In the genomic region with DNA sequence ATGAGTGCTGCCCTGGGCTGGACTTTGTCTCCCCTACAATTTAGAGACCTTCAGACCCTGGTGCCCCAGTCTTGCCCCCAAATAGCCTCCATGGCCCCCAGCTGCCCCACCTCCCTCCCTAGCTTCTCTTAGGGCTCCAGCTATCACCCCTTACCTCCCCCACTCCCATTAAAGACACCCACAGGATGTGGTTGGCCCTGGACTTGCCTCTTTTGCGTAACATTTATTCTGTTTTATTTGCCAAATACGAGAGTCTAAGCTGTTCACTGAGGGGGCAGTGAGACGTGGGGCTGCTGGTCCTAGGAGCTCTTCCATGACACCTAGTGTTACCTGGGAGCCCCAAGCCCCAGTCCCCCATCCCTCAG, we compare ENCODE assay signal across 8 cellular contexts. TPM values are rescaled to one million over a fixed set of nuclear protein-coding genes. Genes with fewer than 3 reads are reported as not detected.
DNase-seq lines count a peak whose midpoint lies in the region; ATAC-seq and TF ChIP-seq lines count a peak whose summit lies in the region.

No MANE protein-coding gene starts in this region.

- intact Hi-C loops in CD4-positive, alpha-beta memory T cell (cut with micrococcal nuclease): loop anchor here (1.0 to 5.0 kb wide), 5 partner anchors 8 to 1513 kb away; a partner anchor contains a TSS
- intact Hi-C loops in adrenal gland (cut with DNase I): no loop called here

- peak overlapping the region; percentile 96 for H3K27ac ChIP-seq in CD4-positive, alpha-beta memory T cell (ENCODE audit: low read depth, low read length)
- H3K27ac ChIP-seq in adrenal gland: peak overlapping the region; percentile 72 to 98 (median 90)

- WGBS in adrenal gland, 4 donors: 17 to 31% (median 22%) methylated on average over 3 of the region's 3 CpGs

- DNase-seq in CD4-positive, alpha-beta memory T cell: peak; percentile 61 to 74 (median 69)
- DNase-seq in MV-4-11 (lab: John Stamatoyannopoulos, UW) (peak; percentile 71), adrenal gland (peak in 1 of 7 donors; percentile 51), mesenteric fat pad (ENCODE audit: low spot score) (peak; percentile 65), NCI-H1105 treated with DMSO at 0.1 percent for 48 hours (lab: John Stamatoyannopoulos, UW) (no peak)

- H3K27me3 ChIP-seq in CD4-positive, alpha-beta memory T cell (ENCODE audit: insufficient read depth, low read length): no peaks in the 10 kb centered on the region
- H3K27me3 ChIP-seq in adrenal gland: no peaks in the 10 kb centered on the region

- TF ChIP-seq POLR2A in adrenal gland (IDR thresholded peaks at IDR 0.05): no peak

- no peaks in the 10 kb centered on the region for H3K9me3 ChIP-seq in CD4-positive, alpha-beta memory T cell (ENCODE audit: control insufficient read depth in 1 of 2, low read length in 2 of 2)
- H3K9me3 ChIP-seq in adrenal gland (replicated peaks in 1 of 3): no peaks in the 10 kb centered on the region

- peak overlapping the region; percentile 85 to 96 for H3K4me3 ChIP-seq in CD4-positive, alpha-beta memory T cell (ENCODE audit: low read length in 2 of 2)
- H3K4me3 ChIP-seq in adrenal gland: peak overlapping the region in 1 of 4 donors; percentile 91

- H3K4me1 Mint-ChIP-seq in CD4-positive, alpha-beta memory T cell: peaks cover 14 to 58% (median 32%) of the 10 kb centered on the region in 4 donors

- peaks cover 40% of the 10 kb centered on the region for H3K4me1 ChIP-seq in CD4-positive, alpha-beta memory T cell (ENCODE audit: insufficient read depth, low read length)
- peaks cover 62 to 89% of the 10 kb centered on the region in 2 donors for H3K4me1 ChIP-seq in adrenal gland (replicated peaks in 1 of 2)

- ATAC-seq in HG02588 (IDR thresholded peaks at IDR 0.05; ENCODE audit: unreplicated experiment) (no peak), HG02798 (IDR thresholded peaks at IDR 0.05; ENCODE audit: poor library complexity, unreplicated experiment) (no peak), HG02981 (IDR thresholded peaks at IDR 0.05; ENCODE audit: unreplicated experiment) (no peak)

- H3K27ac Mint-ChIP-seq in CD4-positive, alpha-beta memory T cell: peak overlapping the region; percentile 97 to 100 (median 99)

- H3K36me3 ChIP-seq in CD4-positive, alpha-beta memory T cell (ENCODE audit: insufficient read depth, low read length): peaks cover 65% of the 10 kb centered on the region
- peaks cover 0 to 54% of the 10 kb centered on the region in 2 donors for H3K36me3 ChIP-seq in adrenal gland (replicated peaks in 1 of 2)

- H3K27me3 Mint-ChIP-seq in CD4-positive, alpha-beta memory T cell: no peaks in the 10 kb centered on the region

- H3K9me3 Mint-ChIP-seq in CD4-positive, alpha-beta memory T cell: peaks cover 0 to 2% (median 0%) of the 10 kb centered on the region in 8 donors

- CTCF ChIA-PET in CD4-positive, alpha-beta memory T cell (lab: Charles Lee; ENCODE audit: partially characterized antibody): interaction anchor here (0.7 to 10.6 kb wide), 10 partner anchors 9 to 212 kb away, joined by 3 to 219 read pairs (median 4); a partner anchor contains a TSS

- POLR2A ChIA-PET in CD4-positive, alpha-beta memory T cell (lab: Charles Lee; ENCODE audit: partially characterized antibody): interaction anchor here (0.7 to 10.8 kb wide), 18 partner anchors 7 to 1318 kb away, joined by 3 to 229 read pairs (median 9); a partner anchor contains a TSS

- H3K4me3 Mint-ChIP-seq in CD4-positive, alpha-beta memory T cell: peak overlapping the region; percentile 95 to 99 (median 97)

- no peak for TF ChIP-seq CTCF in adrenal gland (IDR thresholded peaks at IDR 0.05)

- peaks cover 47 to 82% of the 10 kb centered on the region in 2 donors for H3K36me3 Mint-ChIP-seq in CD4-positive, alpha-beta memory T cell

RNA-seq across cellular contexts. Expression of a gene that starts 4.5 kb away (rescaled TPM):
- 10 to 100 TPM; 54.6 to 60.7 TPM for total RNA-seq in CD4-positive, alpha-beta memory T cell
- 10 to 100 TPM; 10.6 to 19.9 TPM for polyA plus RNA-seq in CD4-positive, alpha-beta memory T cell
- total RNA-seq in adrenal gland (10 to 100 TPM in 7 of 8 donors, 1 to 10 TPM in 1; 5.8 to 53.0 (median 19.8) TPM), mesenteric fat pad (34.2 TPM)
- 10 to 100 TPM in 2 of 3 donors, 1 to 10 TPM in 1; 3.2 to 17.0 (median 11.8) TPM for polyA plus RNA-seq in adrenal gland

RNA-seq across cellular contexts. Expression of a gene that starts 35.7 kb away (rescaled TPM):
- total RNA-seq in CD4-positive, alpha-beta memory T cell: 10 to 100 TPM; 97.9 to 98.2 TPM
- polyA plus RNA-seq in CD4-positive, alpha-beta memory T cell: 100 to 1,000 TPM; 132 to 221 TPM
- 10 to 100 TPM; 45.7 to 74.5 (median 56.0) TPM for total RNA-seq in adrenal gland
- 10 to 100 TPM; 37.8 to 67.4 (median 43.4) TPM for polyA plus RNA-seq in adrenal gland
- total RNA-seq in mesenteric fat pad: 43.4 TPM
